Comparison of ENCODE assay signal across 24 cellular contexts in the genomic region with DNA sequence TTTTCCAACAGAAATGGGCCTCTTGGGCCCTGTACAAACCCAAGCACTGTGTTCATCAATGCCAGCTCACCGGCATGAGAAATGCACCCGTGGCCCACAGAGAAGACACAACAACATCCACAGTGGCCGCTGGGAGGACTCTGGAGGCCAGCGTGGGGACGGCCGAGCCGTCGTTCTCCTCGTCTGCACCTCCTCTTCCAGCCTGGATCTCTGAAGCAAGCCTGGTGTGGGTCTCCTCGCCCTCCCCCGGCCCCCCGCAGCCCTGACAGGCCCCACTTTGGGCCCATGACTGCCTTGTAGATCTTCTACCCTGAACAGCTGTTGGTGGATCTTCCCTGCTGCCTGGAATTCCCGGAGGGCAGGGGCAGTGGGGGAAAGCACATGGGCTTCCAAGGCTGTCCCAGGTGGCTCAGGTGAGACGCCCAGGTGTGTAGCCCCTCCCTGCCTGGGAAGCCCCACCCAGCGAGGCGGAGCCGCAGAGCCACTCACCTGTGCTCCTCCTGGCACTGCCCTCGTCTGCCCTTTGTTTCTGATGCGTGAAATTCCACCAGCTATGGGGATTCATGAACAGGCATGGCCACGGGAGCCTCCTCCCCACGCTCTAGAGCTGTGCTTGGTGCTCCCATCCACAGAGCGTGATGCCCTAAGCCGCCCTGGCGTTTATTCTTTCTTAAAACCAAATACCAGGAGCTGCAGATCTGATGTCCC.
DNase-seq lines count a peak whose midpoint lies in the region; ATAC-seq and TF ChIP-seq lines count a peak whose summit lies in the region.
"Had no signal": no experiment of that assay in that cellular context is flagged by ENCODE, and none has a peak within 500 bp of the region (broad histone marks: within the 10 kb centered on the region; RNA-seq: fewer than 3 reads in every experiment).

No MANE protein-coding gene starts in this region.

- H3K4me1 ChIP-seq in H9 (ENCODE audit: insufficient read depth, low read length), result no peaks in the 10 kb centered on the region

- no peaks in the 10 kb centered on the region for H3K27me3 Mint-ChIP-seq in activated CD8-positive, alpha-beta T cell treated with anti-CD3 and anti-CD28 coated beads, Interleukin-2, amount 10 ng/mL, durations not matched to agents 7 days and 5 days (ENCODE audit: low read depth)
- H3K27me3 Mint-ChIP-seq in activated CD8-positive, alpha-beta T cell treated with anti-CD3 and anti-CD28 coated beads for 36 hours, result no peaks in the 10 kb centered on the region
- H3K27me3 Mint-ChIP-seq in H9 (ENCODE audit: low read depth), result peaks cover 5% of the 10 kb centered on the region
- H3K27me3 Mint-ChIP-seq in CD14-positive monocyte (ENCODE audit: low read depth in 3 of 3), result peaks cover 0 to 2% (median 1%) of the 10 kb centered on the region in 3 donors

- H3K4me3 Mint-ChIP-seq in activated CD8-positive, alpha-beta T cell treated with anti-CD3 and anti-CD28 coated beads, Interleukin-2, amount 10 ng/mL, durations not matched to agents 7 days and 5 days, result no peak overlapping the region
- no peak overlapping the region for H3K4me3 Mint-ChIP-seq in activated CD8-positive, alpha-beta T cell treated with anti-CD3 and anti-CD28 coated beads for 36 hours
- H3K4me3 Mint-ChIP-seq in H9 (no peak overlapping the region), CD14-positive monocyte (no peak overlapping the region)

- H3K23me2 ChIP-seq in H9 (ENCODE audit: insufficient read length, low read depth, low read length, poor library complexity, severe bottlenecking), result no peaks in the 10 kb centered on the region

- H3K4me1 Mint-ChIP-seq in activated CD8-positive, alpha-beta T cell treated with anti-CD3 and anti-CD28 coated beads, Interleukin-2, amount 10 ng/mL, durations not matched to agents 7 days and 5 days (ENCODE audit: low read depth), result peaks cover 15% of the 10 kb centered on the region
- H3K4me1 Mint-ChIP-seq in activated CD8-positive, alpha-beta T cell treated with anti-CD3 and anti-CD28 coated beads for 36 hours (ENCODE audit: low read depth), result peaks cover 9% of the 10 kb centered on the region
- H3K4me1 Mint-ChIP-seq in H9, result no peaks in the 10 kb centered on the region
- H3K4me1 Mint-ChIP-seq in CD14-positive monocyte, result peaks cover 10% of the 10 kb centered on the region

- WGBS in H9 (ENCODE audit: extremely low coverage, insufficient read length, low lambda C conversion rate), result no CpG with 5 or more reads among the region's 24 CpGs

- H3K23ac ChIP-seq in H9 (ENCODE audit: insufficient read length, low read depth, low read length), result no peak overlapping the region

- no peak overlapping the region for H2AK5ac ChIP-seq in H9 (ENCODE audit: insufficient read length, low read length)

- no peaks in the 10 kb centered on the region for H3K9me3 ChIP-seq in H9 (ENCODE audit: control insufficient read depth, low read depth, low read length)

- no peak overlapping the region for H3K56ac ChIP-seq in H9 (ENCODE audit: insufficient read length, low read depth, low read length)

- H4K20me1 ChIP-seq in H9 (ENCODE audit: control insufficient read depth, insufficient read depth, insufficient read length), result no peaks in the 10 kb centered on the region

- CTCF ChIA-PET in activated CD8-positive, alpha-beta T cell treated with anti-CD3 and anti-CD28 coated beads, Interleukin-2, amount 10 ng/mL, durations not matched to agents 7 days and 5 days (lab: Charles Lee), result no interaction called here
- CTCF ChIA-PET in activated CD8-positive, alpha-beta T cell treated with anti-CD3 and anti-CD28 coated beads for 36 hours (lab: Charles Lee), result interaction anchor here (0.7 kb wide), 1 partner anchor 100 kb away, joined by 3 read pairs; no protein-coding TSS in a partner anchor

- H4K91ac ChIP-seq in H9 (ENCODE audit: insufficient read length, low read depth, low read length), result no peak overlapping the region

- TF ChIP-seq CTCF in activated CD8-positive, alpha-beta T cell treated with anti-CD3 and anti-CD28 coated beads for 36 hours (IDR thresholded peaks at IDR 0.05), result no peak
- TF ChIP-seq CTCF in H9 (conservative IDR thresholded peaks at IDR 0.05), result no peak
- no peak for TF ChIP-seq CTCF in CD14-positive monocyte (IDR thresholded peaks at IDR 0.05)

- H3K79me1 ChIP-seq in H9 (ENCODE audit: insufficient read depth, low read depth, low read length, poor library complexity, severe bottlenecking), result no peaks in the 10 kb centered on the region

- H3T11ph ChIP-seq in H9 (ENCODE audit: low read length), result no peak overlapping the region

- no peak overlapping the region for H2BK12ac ChIP-seq in H9 (ENCODE audit: insufficient read length, low read depth, low read length)

- H2BK15ac ChIP-seq in H9 (ENCODE audit: low read depth, low read length), result no peak overlapping the region

- H2BK5ac ChIP-seq in H9 (ENCODE audit: insufficient read length, low read length), result no peak overlapping the region

- no peaks in the 10 kb centered on the region for H3K27me3 ChIP-seq in H9 (ENCODE audit: insufficient read depth, low read length)

- H3K4ac ChIP-seq in H9 (ENCODE audit: low read depth, low read length), result no peak overlapping the region

- H2BK120ac ChIP-seq in H9 (ENCODE audit: low read depth, low read length, poor library complexity, severe bottlenecking), result no peak overlapping the region

- ATAC-seq in activated CD8-positive, alpha-beta T cell treated with anti-CD3 and anti-CD28 coated beads, Interleukin-2, amount 10 ng/mL, durations not matched to agents 7 days and 5 days, result no peak
- ATAC-seq in activated CD8-positive, alpha-beta T cell treated with anti-CD3 and anti-CD28 coated beads for 36 hours, result no peak
- ATAC-seq in sciatic nerve (no peak), HG02970 (IDR thresholded peaks at IDR 0.05; ENCODE audit: low FRiP score, unreplicated experiment) (no peak)
- ATAC-seq: Panc1 had no signal

- H3K14ac ChIP-seq in H9 (ENCODE audit: insufficient read depth, low read length), result no peak overlapping the region

- H3K18ac ChIP-seq in H9 (ENCODE audit: insufficient read length, low read depth, low read length), result no peak overlapping the region

- POLR2A ChIA-PET in activated CD8-positive, alpha-beta T cell treated with anti-CD3 and anti-CD28 coated beads, Interleukin-2, amount 10 ng/mL, durations not matched to agents 7 days and 5 days (lab: Charles Lee), result no interaction called here
- POLR2A ChIA-PET in activated CD8-positive, alpha-beta T cell treated with anti-CD3 and anti-CD28 coated beads for 36 hours (lab: Charles Lee), result no interaction called here

- intact Hi-C loops in activated CD8-positive, alpha-beta T cell treated with anti-CD3 and anti-CD28 coated beads for 36 hours (cut with micrococcal nuclease), result no loop called here
- intact Hi-C loops in sciatic nerve (cut with DNase I), result no loop called here
- intact Hi-C loops in CD14-positive monocyte (cut with micrococcal nuclease), result no loop called here

- no peak overlapping the region for H2BK20ac ChIP-seq in H9 (ENCODE audit: low read depth, low read length, poor library complexity, severe bottlenecking)

- no peak overlapping the region for H3K4me2 ChIP-seq in H9 (ENCODE audit: insufficient read depth, insufficient read length, low read length)
- H3K4me2 ChIP-seq: SK-N-SH had no signal

- peaks cover 11% of the 10 kb centered on the region for H3K9me3 Mint-ChIP-seq in activated CD8-positive, alpha-beta T cell treated with anti-CD3 and anti-CD28 coated beads, Interleukin-2, amount 10 ng/mL, durations not matched to agents 7 days and 5 days (ENCODE audit: insufficient read depth)
- peaks cover 12% of the 10 kb centered on the region for H3K9me3 Mint-ChIP-seq in activated CD8-positive, alpha-beta T cell treated with anti-CD3 and anti-CD28 coated beads for 36 hours
- H3K9me3 Mint-ChIP-seq in H9 (peaks cover 19 to 22% of the 10 kb centered on the region in 2 experiments), CD14-positive monocyte (peaks cover 10 to 26% (median 19%) of the 10 kb centered on the region in 7 donors)

- DNase-seq in activated CD8-positive, alpha-beta T cell treated with anti-CD3 and anti-CD28 coated beads, Interleukin-2, amount 10 ng/mL, durations not matched to agents 7 days and 5 days, result no peak
- no peak for DNase-seq in activated CD8-positive, alpha-beta T cell treated with anti-CD3 and anti-CD28 coated beads for 36 hours
- DNase-seq in H9, result peak; percentile 30
- DNase-seq in islet precursor cell, result peak; percentile 40
- peak; percentile 52 for DNase-seq in sciatic nerve (ENCODE audit: low spot score)
- DNase-seq in CD14-positive monocyte (ENCODE audit: low spot score), result no peak
- no peak for DNase-seq in COLO829 (ENCODE audit: low spot score)
- DNase-seq: AML-193, C1 segment of cervical spinal cord, DMS53, GDM1, KBM-7, MM.1S, NCI-H1092, NCI-H1436, NCI-H187 treated with DMSO at 0.1 percent for 48 hours, NCI-H226, NCI-H510A treated with DMSO at 0.1 percent for 48 hours, NCI-H82, SIG-M5, SK-N-SH had no signal

- no peak overlapping the region for H2AFZ ChIP-seq in H9 (ENCODE audit: low read length)

- peak overlapping the region; percentile 37 for H3K27ac Mint-ChIP-seq in activated CD8-positive, alpha-beta T cell treated with anti-CD3 and anti-CD28 coated beads, Interleukin-2, amount 10 ng/mL, durations not matched to agents 7 days and 5 days
- no peak overlapping the region for H3K27ac Mint-ChIP-seq in activated CD8-positive, alpha-beta T cell treated with anti-CD3 and anti-CD28 coated beads for 36 hours
- H3K27ac Mint-ChIP-seq in H9 (no peak overlapping the region), CD14-positive monocyte (peak overlapping the region in 2 of 7 donors; percentile 60 to 72)

- H3K9ac ChIP-seq in H9 (ENCODE audit: extremely low read depth, insufficient read length, low read length), result no peak overlapping the region
- H3K9ac ChIP-seq: SK-N-SH had no signal

- H4K8ac ChIP-seq in H9 (replicated peaks; ENCODE audit: insufficient read length, low read depth, low read length), result no peak overlapping the region

- H4K5ac ChIP-seq in H9 (ENCODE audit: insufficient read length, low read depth, low read length), result no peak overlapping the region

- H3K27ac ChIP-seq in H9 (ENCODE audit: insufficient read length, low read depth, low read length), result no peak overlapping the region
- H3K27ac ChIP-seq: HL-60 had no signal

- H3K36me3 Mint-ChIP-seq in activated CD8-positive, alpha-beta T cell treated with anti-CD3 and anti-CD28 coated beads, Interleukin-2, amount 10 ng/mL, durations not matched to agents 7 days and 5 days (ENCODE audit: low read depth), result peaks cover 10% of the 10 kb centered on the region
- peaks cover 16% of the 10 kb centered on the region for H3K36me3 Mint-ChIP-seq in activated CD8-positive, alpha-beta T cell treated with anti-CD3 and anti-CD28 coated beads for 36 hours (ENCODE audit: low read depth)
- H3K36me3 Mint-ChIP-seq in H9 (ENCODE audit: insufficient read depth in 1 of 3, low read depth in 3 of 3), result peaks cover 1 to 11% (median 10%) of the 10 kb centered on the region in 3 experiments; a peak in 6 of 7 replicates
- H3K36me3 Mint-ChIP-seq in CD14-positive monocyte, result peaks cover 18 to 24% of the 10 kb centered on the region in 2 donors

- H3K79me2 ChIP-seq in H9 (ENCODE audit: insufficient read depth, low read length), result no peaks in the 10 kb centered on the region

Comparison
In these comparisons a context has a peak if more than half of its experiments do, and no peak if none do; other contexts are left out.
1. DNase-seq: peak in H9 (single experiment), islet precursor cell (single experiment) and sciatic nerve (single experiment); none in activated CD8-positive, alpha-beta T cell treated with anti-CD3 and anti-CD28 coated beads, Interleukin-2, amount 10 ng/mL, durations not matched to agents 7 days and 5 days (single experiment), activated CD8-positive, alpha-beta T cell treated with anti-CD3 and anti-CD28 coated beads for 36 hours (single experiment), CD14-positive monocyte (single experiment) and COLO829 (single experiment).